In the genomic region with DNA sequence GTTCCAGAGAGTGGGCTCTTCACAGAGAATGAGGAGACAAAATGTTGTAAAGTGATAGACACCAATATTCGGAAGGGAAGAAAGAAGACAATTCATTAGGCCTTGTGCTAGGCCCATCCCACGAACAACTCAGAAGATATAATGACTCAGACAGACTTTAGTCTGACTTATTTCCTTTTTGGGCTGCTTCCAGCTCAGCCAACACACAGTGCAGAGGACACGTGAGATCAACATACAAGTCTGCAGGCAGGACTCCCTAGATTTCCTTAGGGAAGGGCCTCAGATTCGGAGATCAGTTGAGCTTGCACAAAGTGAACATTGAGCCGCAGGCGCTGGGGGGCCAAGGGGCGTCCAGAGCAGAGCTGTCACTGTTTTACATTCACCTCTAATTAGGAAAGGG, we compare ENCODE assay signal across 9 cellular contexts.
A peak's percentile ranks its signal among the peaks of the same experiment; 100 is the strongest.
DNase-seq lines count a peak whose midpoint lies in the region; ATAC-seq, FAIRE-seq and TF ChIP-seq lines count a peak whose summit lies in the region.
"Had no signal": no experiment of that assay in that cellular context is flagged by ENCODE, and none has a peak within 500 bp of the region (broad histone marks: within the 10 kb centered on the region; RNA-seq: fewer than 3 reads in every experiment).

No MANE protein-coding gene starts in this region.

- H4K5ac ChIP-seq in mesendoderm (ENCODE audit: low read length) = no peak overlapping the region

- no peak overlapping the region for H3K4me2 ChIP-seq in mesendoderm (ENCODE audit: low read length)

- no peak for TF ChIP-seq CTCF in AG09309 (IDR thresholded peaks at IDR 0.05; ENCODE audit: control insufficient read depth, insufficient read depth, low read depth, low read length, missing control alignments)
- TF ChIP-seq CTCF in bronchial epithelial cell (IDR thresholded peaks at IDR 0.05; ENCODE audit: insufficient read depth, low read length, severe bottlenecking) = no peak

- no peak overlapping the region for H3K23ac ChIP-seq in mesendoderm (ENCODE audit: low read length)

- no peaks in the 10 kb centered on the region for H3K79me1 ChIP-seq in mesendoderm (ENCODE audit: low read length)

- H2BK15ac ChIP-seq in mesendoderm (replicated peaks; ENCODE audit: low read depth) = no peak overlapping the region

- H3K4me1 ChIP-seq in mesendoderm (ENCODE audit: control insufficient read depth, low read depth, low read length) = peaks cover 14% of the 10 kb centered on the region
- H3K4me1 ChIP-seq: upper lobe of left lung had no signal

- H2AK5ac ChIP-seq in mesendoderm (ENCODE audit: low read length) = no peak overlapping the region

- H3K4me3 ChIP-seq in AG09309 (ENCODE audit: control insufficient read depth, low read depth, low read length) (no peak overlapping the region), bronchial epithelial cell (ENCODE audit: low read depth, low read length) (no peak overlapping the region), mesendoderm (ENCODE audit: low read length) (no peak overlapping the region)
- H3K4me3 ChIP-seq: upper lobe of left lung had no signal

- H2BK120ac ChIP-seq in mesendoderm (ENCODE audit: low read depth, low read length) = no peak overlapping the region

- H3K27me3 ChIP-seq in bronchial epithelial cell (ENCODE audit: control insufficient read depth, insufficient read depth, low read length) (no peaks in the 10 kb centered on the region), mesendoderm (ENCODE audit: insufficient read depth, low read length, poor library complexity) (no peaks in the 10 kb centered on the region)
- H3K27me3 ChIP-seq: upper lobe of left lung had no signal

- no peak overlapping the region for H3K56ac ChIP-seq in mesendoderm (ENCODE audit: low read length)

- H3K4ac ChIP-seq in mesendoderm (ENCODE audit: low read depth, low read length) = no peak overlapping the region

- ATAC-seq in HG02884 (IDR thresholded peaks at IDR 0.05; ENCODE audit: unreplicated experiment) = no peak
- ATAC-seq in HG03025 (IDR thresholded peaks at IDR 0.05; ENCODE audit: low FRiP score, unreplicated experiment) = no peak

- no CpG with 5 or more reads among the region's 7 CpGs for WGBS in mesendoderm (ENCODE audit: extremely low coverage, insufficient coverage, low lambda C conversion rate)

- H3K9ac ChIP-seq in mesendoderm (ENCODE audit: low read length) = no peak overlapping the region

- H2BK5ac ChIP-seq in mesendoderm (ENCODE audit: low read length) = no peak overlapping the region

- peak; percentile 55 for FAIRE-seq in bronchial epithelial cell (lab: Jason Lieb, UNC)

- DNase-seq in AG09309 (ENCODE audit: low read depth) (peak; percentile 72), Kasumi-1 (lab: John Stamatoyannopoulos, UW) (peak; percentile 36 to 63), bronchial epithelial cell (ENCODE audit: low read depth) (peak; percentile 91), mesendoderm (peak; percentile 7), NCI-H2196 treated with DMSO at 0.1 percent for 48 hours (lab: John Stamatoyannopoulos, UW; ENCODE audit: unreplicated experiment) (no peak)
- no peak for DNase-seq in stimulated activated CD4-positive, alpha-beta T cell treated with anti-CD3 and anti-CD28 coated beads, Interleukin-15, amount 100 ng/mL, for 24 hours

- no peak overlapping the region for H3K27ac ChIP-seq in mesendoderm (ENCODE audit: low read depth, low read length)
- H3K27ac ChIP-seq: upper lobe of left lung had no signal

- H4K8ac ChIP-seq in mesendoderm (ENCODE audit: low read depth, low read length) = no peak overlapping the region

- H3K36me3 ChIP-seq in bronchial epithelial cell (ENCODE audit: control insufficient read depth, insufficient read depth, low read length) (no peaks in the 10 kb centered on the region), mesendoderm (ENCODE audit: control insufficient read depth, insufficient read depth, low read length) (no peaks in the 10 kb centered on the region)
- H3K36me3 ChIP-seq: upper lobe of left lung had no signal

- no peaks in the 10 kb centered on the region for H3K79me2 ChIP-seq in mesendoderm (ENCODE audit: control insufficient read depth, insufficient read depth, low read length)

- no peak overlapping the region for H3K18ac ChIP-seq in mesendoderm (ENCODE audit: low read length)

Comparison
In these comparisons a context has a peak if more than half of its experiments do, and no peak if none do; other contexts are left out.
1. DNase-seq: peak in AG09309 (single experiment), Kasumi-1 (2 of 2), bronchial epithelial cell (single experiment) and mesendoderm (single experiment); none in stimulated activated CD4-positive, alpha-beta T cell treated with anti-CD3 and anti-CD28 coated beads, Interleukin-15, amount 100 ng/mL, for 24 hours (single experiment) and NCI-H2196 treated with DMSO at 0.1 percent for 48 hours (single experiment).